5 cellular contexts compared by ENCODE assay signal in the genomic region with DNA sequence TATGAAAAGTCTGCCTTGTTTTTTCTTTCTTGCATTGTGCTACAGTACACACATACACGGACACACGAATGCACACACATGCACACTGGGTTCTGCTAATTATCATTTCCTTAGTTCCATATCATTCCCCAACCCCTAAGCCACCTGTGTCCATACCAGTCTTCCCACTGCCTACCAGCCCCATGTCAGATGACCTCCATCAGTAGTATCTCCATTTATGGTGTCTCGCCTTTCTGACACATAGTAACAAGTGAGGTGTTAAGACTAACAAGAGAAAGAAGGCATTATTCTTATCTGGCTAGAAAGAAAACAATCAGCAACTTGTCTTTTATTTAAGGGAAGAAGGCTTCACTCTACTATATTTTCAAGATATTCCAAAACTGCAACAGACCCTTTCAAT.
"Had no signal": no experiment of that assay in that cellular context is flagged by ENCODE, and none has a peak within 500 bp of the region (broad histone marks: within the 10 kb centered on the region; RNA-seq: fewer than 3 reads in every experiment).

No MANE protein-coding gene starts in this region.

- H3K36me3 Mint-ChIP-seq: IgD-negative memory B cell had no signal

- DNase-seq: GM23248, GOT3, H7, HFFc6 had no signal

- H3K4me3 Mint-ChIP-seq: HFFc6, IgD-negative memory B cell had no signal

- H3K27me3 Mint-ChIP-seq: IgD-negative memory B cell had no signal

- H3K27ac Mint-ChIP-seq: HFFc6, IgD-negative memory B cell had no signal

- H3K4me1 Mint-ChIP-seq: IgD-negative memory B cell had no signal
